Comparison of ENCODE assay signal across 8 cellular contexts in the genomic region with DNA sequence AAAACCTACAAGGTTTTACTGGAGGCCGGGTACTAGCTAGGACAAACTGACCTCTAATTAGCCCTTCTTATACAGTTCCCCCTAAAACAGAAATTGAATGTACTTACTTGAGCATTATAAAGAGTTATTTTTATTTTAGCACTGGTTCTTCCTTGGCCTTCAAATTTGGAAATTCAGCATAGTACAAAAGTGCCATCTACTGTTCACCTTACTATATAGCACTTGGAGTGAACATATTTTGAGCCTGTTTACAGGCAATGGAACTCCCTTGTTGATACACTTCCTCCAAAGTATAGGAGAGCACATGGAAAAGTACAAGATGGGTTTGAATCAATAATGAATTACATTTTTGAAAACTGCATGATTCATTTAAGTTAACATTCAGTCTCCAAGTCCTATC. TPM values are rescaled to one million over a fixed set of nuclear protein-coding genes. Genes with fewer than 3 reads are reported as not detected.
DNase-seq lines count a peak whose midpoint lies in the region; ATAC-seq, FAIRE-seq and TF ChIP-seq lines count a peak whose summit lies in the region.

No MANE protein-coding gene starts in this region.

- peak overlapping the region; percentile 42 for H3K9ac ChIP-seq in mesenchymal stem cell (ENCODE audit: low read length)

- no peak for FAIRE-seq in bronchial epithelial cell (lab: Jason Lieb, UNC)

- H3K27me3 ChIP-seq in bronchial epithelial cell (ENCODE audit: control insufficient read depth, insufficient read depth, low read length) (no peaks in the 10 kb centered on the region), mesenchymal stem cell (ENCODE audit: control insufficient read depth in 1 of 2, insufficient read depth in 1 of 2, low read length in 2 of 2) (no peaks in the 10 kb centered on the region)

- POLR2A ChIA-PET in activated CD4-positive, alpha-beta T cell treated with anti-CD3 and anti-CD28 coated beads, Interleukin-2, amount 10 ng/mL, durations not matched to agents 7 days and 5 days (lab: Charles Lee), result no interaction called here

- ATAC-seq in HG02852 (IDR thresholded peaks at IDR 0.05; ENCODE audit: unreplicated experiment) (peak; percentile 13), HG02870 (IDR thresholded peaks at IDR 0.05; ENCODE audit: unreplicated experiment) (no peak)

- no peak overlapping the region for H3K27ac ChIP-seq in mesenchymal stem cell (ENCODE audit: low read length, poor library complexity, severe bottlenecking)

- H3K79me1 ChIP-seq in mesenchymal stem cell (replicated peaks; ENCODE audit: low read length, poor library complexity, severe bottlenecking), result peaks cover 4% of the 10 kb centered on the region

- H3K4me3 ChIP-seq in bronchial epithelial cell (ENCODE audit: low read depth, low read length) (no peak overlapping the region), mesenchymal stem cell (ENCODE audit: insufficient read depth in 1 of 2, low read depth in 1 of 2, low read length in 2 of 2) (no peak overlapping the region)

- H2BK12ac ChIP-seq in mesenchymal stem cell (ENCODE audit: low read length in 2 of 2), result no peak overlapping the region

- H3K4me2 ChIP-seq in mesenchymal stem cell (ENCODE audit: low read length, poor library complexity, severe bottlenecking), result no peak overlapping the region

- peaks cover 28% of the 10 kb centered on the region for H3K4me1 Mint-ChIP-seq in activated CD4-positive, alpha-beta T cell treated with anti-CD3 and anti-CD28 coated beads, Interleukin-2, amount 10 ng/mL, durations not matched to agents 7 days and 5 days

- H3K23ac ChIP-seq in mesenchymal stem cell (ENCODE audit: low read length in 2 of 2), result no peak overlapping the region

- H3K14ac ChIP-seq in mesenchymal stem cell (ENCODE audit: low read length in 2 of 2), result no peak overlapping the region

- no peak overlapping the region for H3K4ac ChIP-seq in mesenchymal stem cell (ENCODE audit: low read depth in 1 of 2, low read length in 2 of 2)

- no peak overlapping the region for H2BK5ac ChIP-seq in mesenchymal stem cell (ENCODE audit: low read depth, low read length, poor library complexity, severe bottlenecking)

- no peak overlapping the region for H3K4me3 Mint-ChIP-seq in activated CD4-positive, alpha-beta T cell treated with anti-CD3 and anti-CD28 coated beads, Interleukin-2, amount 10 ng/mL, durations not matched to agents 7 days and 5 days

- TF ChIP-seq CTCF in bronchial epithelial cell (IDR thresholded peaks at IDR 0.05; ENCODE audit: insufficient read depth, low read length, severe bottlenecking), result peak; percentile 51

- H2AFZ ChIP-seq in mesenchymal stem cell (ENCODE audit: low read depth, low read length), result no peak overlapping the region

- H3K27me3 Mint-ChIP-seq in activated CD4-positive, alpha-beta T cell treated with anti-CD3 and anti-CD28 coated beads, Interleukin-2, amount 10 ng/mL, durations not matched to agents 7 days and 5 days, result no peaks in the 10 kb centered on the region

- H2BK120ac ChIP-seq in mesenchymal stem cell (ENCODE audit: low read depth, low read length), result no peak overlapping the region

- H4K91ac ChIP-seq in mesenchymal stem cell (ENCODE audit: low read length), result no peak overlapping the region

- no peaks in the 10 kb centered on the region for H3K36me3 ChIP-seq in bronchial epithelial cell (ENCODE audit: control insufficient read depth, insufficient read depth, low read length)
- no peaks in the 10 kb centered on the region for H3K36me3 ChIP-seq in mesenchymal stem cell (ENCODE audit: control insufficient read depth in 1 of 2, insufficient read depth in 2 of 2, low read depth in 1 of 2, low read length in 2 of 2)

- no peaks in the 10 kb centered on the region for H3K9me3 Mint-ChIP-seq in activated CD4-positive, alpha-beta T cell treated with anti-CD3 and anti-CD28 coated beads, Interleukin-2, amount 10 ng/mL, durations not matched to agents 7 days and 5 days

- no peak overlapping the region for H3K18ac ChIP-seq in mesenchymal stem cell (ENCODE audit: low read depth in 1 of 2, low read length in 2 of 2)

- no peak overlapping the region for H2BK15ac ChIP-seq in mesenchymal stem cell (ENCODE audit: low read depth, poor library complexity, severe bottlenecking)

- DNase-seq in activated CD4-positive, alpha-beta T cell treated with anti-CD3 and anti-CD28 coated beads, Interleukin-2, amount 10 ng/mL, durations not matched to agents 7 days and 5 days, result peak; percentile 23
- DNase-seq in activated CD4-positive, alpha-beta T cell treated with anti-CD3 and anti-CD28 coated beads, Interleukin-2, amount 50 U/mL, for 1 hour, result no peak
- DNase-seq in NCI-H446 treated with DMSO at 0.1 percent for 48 hours (lab: John Stamatoyannopoulos, UW) (peak; percentile 34), bronchial epithelial cell (ENCODE audit: low read depth) (peak; percentile 64), mesenchymal stem cell (peak; percentile 67)
- DNase-seq in stimulated activated CD4-positive, alpha-beta T cell treated with anti-CD3 and anti-CD28 coated beads, Interleukin-1b, Interleukin-23, amount 100 ng/mL, for 48 hours, result no peak

- no peaks in the 10 kb centered on the region for H3K36me3 Mint-ChIP-seq in activated CD4-positive, alpha-beta T cell treated with anti-CD3 and anti-CD28 coated beads, Interleukin-2, amount 10 ng/mL, durations not matched to agents 7 days and 5 days (ENCODE audit: low read depth)

- H2AK5ac ChIP-seq in mesenchymal stem cell (ENCODE audit: low read length, severe bottlenecking), result no peak overlapping the region

- 20% methylated on average over 1 of the region's 1 CpG for WGBS in mesenchymal stem cell

- no peak overlapping the region for H3K27ac Mint-ChIP-seq in activated CD4-positive, alpha-beta T cell treated with anti-CD3 and anti-CD28 coated beads, Interleukin-2, amount 10 ng/mL, durations not matched to agents 7 days and 5 days

- H3K9me3 ChIP-seq in mesenchymal stem cell (ENCODE audit: control insufficient read depth, low read length), result no peaks in the 10 kb centered on the region

- CTCF ChIA-PET in activated CD4-positive, alpha-beta T cell treated with anti-CD3 and anti-CD28 coated beads, Interleukin-2, amount 10 ng/mL, durations not matched to agents 7 days and 5 days (lab: Charles Lee), result interaction anchor here (0.6 to 3.8 kb wide), 5 partner anchors 15 to 547 kb away, joined by 3 to 17 read pairs (median 3); no protein-coding TSS in a partner anchor

- no peak overlapping the region for H4K8ac ChIP-seq in mesenchymal stem cell (ENCODE audit: low read length)

- H3K4me1 ChIP-seq in mesenchymal stem cell (ENCODE audit: control insufficient read depth, insufficient read depth, low read depth, low read length), result no peaks in the 10 kb centered on the region

RNA-seq across cellular contexts. Expression of gene POC1B, which starts 3.9 kb away (rescaled TPM):
- 10 to 100 TPM; 33.2 to 41.0 TPM for total RNA-seq in activated CD4-positive, alpha-beta T cell treated with anti-CD3 and anti-CD28 coated beads, Interleukin-2, amount 10 ng/mL, durations not matched to agents 7 days and 5 days
- total RNA-seq in bronchial epithelial cell, result 12.6 and 16.6 TPM in 2 replicates
- polyA plus RNA-seq in mesenchymal stem cell (2013, experiment 1 of 2), result 6.7 TPM
- 6.9 TPM for polyA plus RNA-seq in mesenchymal stem cell (2013, experiment 2 of 2)

RNA-seq across cellular contexts. Expression of gene GALNT4, which starts 5.1 kb away (rescaled TPM):
- 10 to 100 TPM; 12.2 to 13.3 TPM for total RNA-seq in activated CD4-positive, alpha-beta T cell treated with anti-CD3 and anti-CD28 coated beads, Interleukin-2, amount 10 ng/mL, durations not matched to agents 7 days and 5 days
- total RNA-seq in bronchial epithelial cell, result 9.7 and 10.8 TPM in 2 replicates
- 4.8 TPM for polyA plus RNA-seq in mesenchymal stem cell (2013, experiment 1 of 2)
- 4.8 TPM for polyA plus RNA-seq in mesenchymal stem cell (2013, experiment 2 of 2)

Comparison
In these comparisons a context has a peak if more than half of its experiments do, and no peak if none do; other contexts are left out.
1. DNase-seq: peak in activated CD4-positive, alpha-beta T cell treated with anti-CD3 and anti-CD28 coated beads, Interleukin-2, amount 10 ng/mL, durations not matched to agents 7 days and 5 days (single experiment), NCI-H446 treated with DMSO at 0.1 percent for 48 hours (single experiment), bronchial epithelial cell (single experiment) and mesenchymal stem cell (single experiment); none in activated CD4-positive, alpha-beta T cell treated with anti-CD3 and anti-CD28 coated beads, Interleukin-2, amount 50 U/mL, for 1 hour (single experiment) and stimulated activated CD4-positive, alpha-beta T cell treated with anti-CD3 and anti-CD28 coated beads, Interleukin-1b, Interleukin-23, amount 100 ng/mL, for 48 hours (single experiment).